6 cellular contexts compared by ENCODE assay signal in genomic region chr15:82343851-82344250, GRCh38. TPM values are rescaled to one million over a fixed set of nuclear protein-coding genes. Genes with fewer than 3 reads are reported as not detected.
DNase-seq lines count a peak whose midpoint lies in the region; ATAC-seq, FAIRE-seq and TF ChIP-seq lines count a peak whose summit lies in the region.
"Not testable (repeated sequence)": the region's sequence is repeated elsewhere in the genome, so short reads cannot be mapped to it uniquely, and the experiment has no call there.
"Had no signal": no experiment of that assay in that cellular context is flagged by ENCODE, and none has a peak within 500 bp of the region (broad histone marks: within the 10 kb centered on the region; RNA-seq: fewer than 3 reads in every experiment).

No MANE protein-coding gene starts in this region.

- not testable (repeated sequence) for H3K9me3 Mint-ChIP-seq in activated naive CD8-positive, alpha-beta T cell treated with anti-CD3 and anti-CD28 coated beads, Interleukin-2, amount 10 ng/mL, durations not matched to agents 7 days and 5 days

- H3K36me3 Mint-ChIP-seq in activated naive CD8-positive, alpha-beta T cell treated with anti-CD3 and anti-CD28 coated beads, Interleukin-2, amount 10 ng/mL, durations not matched to agents 7 days and 5 days: not testable (repeated sequence)

- DNase-seq in BE2C: peak; percentile 3
- peak; percentile 24 for DNase-seq in activated naive CD8-positive, alpha-beta T cell treated with anti-CD3 and anti-CD28 coated beads, Interleukin-2, amount 10 ng/mL, durations not matched to agents 7 days and 5 days
- peak; percentile 66 for DNase-seq in cardiac septum (ENCODE audit: low spot score)
- DNase-seq in kidney: peak; percentile 3
- peak; percentile 50 for DNase-seq in sigmoid colon

- H3K27ac Mint-ChIP-seq in activated naive CD8-positive, alpha-beta T cell treated with anti-CD3 and anti-CD28 coated beads, Interleukin-2, amount 10 ng/mL, durations not matched to agents 7 days and 5 days: not testable (repeated sequence)

- FAIRE-seq in kidney (lab: Jason Lieb, UNC): not testable (repeated sequence)

- not testable (repeated sequence) for ATAC-seq in activated naive CD8-positive, alpha-beta T cell treated with anti-CD3 and anti-CD28 coated beads, Interleukin-2, amount 10 ng/mL, durations not matched to agents 7 days and 5 days (ENCODE audit: low read depth)

- H3K27me3 ChIP-seq in BE2C, sigmoid colon: not testable (repeated sequence)

- not testable (repeated sequence) for H3K4me1 ChIP-seq in BE2C; kidney (ENCODE audit: control insufficient read depth in 1 of 2, insufficient read depth in 1 of 2, low read depth in 1 of 2, low read length in 2 of 2); sigmoid colon

- not testable (repeated sequence) for H3K4me3 Mint-ChIP-seq in activated naive CD8-positive, alpha-beta T cell treated with anti-CD3 and anti-CD28 coated beads, Interleukin-2, amount 10 ng/mL, durations not matched to agents 7 days and 5 days

- not testable (repeated sequence) for H3K27ac ChIP-seq in kidney (ENCODE audit: low read depth in 2 of 2, low read length in 2 of 2); sigmoid colon

- H3K27me3 Mint-ChIP-seq in activated naive CD8-positive, alpha-beta T cell treated with anti-CD3 and anti-CD28 coated beads, Interleukin-2, amount 10 ng/mL, durations not matched to agents 7 days and 5 days: not testable (repeated sequence)

- H3K9me3 ChIP-seq in BE2C; kidney (ENCODE audit: control insufficient read depth in 1 of 2, low read length in 2 of 2); sigmoid colon: not testable (repeated sequence)

- not testable (repeated sequence) for H3K4me3 ChIP-seq in BE2C (ENCODE audit: low read depth, low read length); kidney (ENCODE audit: low read length in 2 of 2); sigmoid colon

- not testable (repeated sequence) for TF ChIP-seq POLR2A in sigmoid colon (IDR thresholded peaks at IDR 0.05)

- 89 to 92% methylated on average over 2 of the region's 5 CpGs for WGBS in sigmoid colon, 2 donors

- intact Hi-C loops in cardiac septum (cut with DNase I); kidney (cut with DNase I); sigmoid colon (cut with DNase I): not testable (repeated sequence)

- TF ChIP-seq EP300 in sigmoid colon (IDR thresholded peaks at IDR 0.05): not testable (repeated sequence)

- POLR2A ChIA-PET in activated naive CD8-positive, alpha-beta T cell treated with anti-CD3 and anti-CD28 coated beads, Interleukin-2, amount 10 ng/mL, durations not matched to agents 7 days and 5 days (lab: Charles Lee): not testable (repeated sequence)

- H3K36me3 ChIP-seq in BE2C; kidney (ENCODE audit: control insufficient read depth in 1 of 2, insufficient read depth in 2 of 2, low read length in 2 of 2); sigmoid colon: not testable (repeated sequence)

- not testable (repeated sequence) for H3K9ac ChIP-seq in kidney (ENCODE audit: low read length in 2 of 2)

- H3K4me1 Mint-ChIP-seq in activated naive CD8-positive, alpha-beta T cell treated with anti-CD3 and anti-CD28 coated beads, Interleukin-2, amount 10 ng/mL, durations not matched to agents 7 days and 5 days: not testable (repeated sequence)

- not testable (repeated sequence) for TF ChIP-seq CTCF in BE2C (IDR thresholded peaks at IDR 0.05; ENCODE audit: low read depth, low read length); kidney (IDR thresholded peaks at IDR 0.05; ENCODE audit: borderline replicate concordance, extremely low read depth, insufficient read depth); sigmoid colon (IDR thresholded peaks at IDR 0.05)

RNA-seq across cellular contexts. Expression of gene GOLGA6L10, which starts 5.4 kb away (rescaled TPM):
- 3.5 TPM for polyA plus RNA-seq in BE2C (2012; ENCODE audit: insufficient read depth, insufficient read length, low read depth)
- 1 to 10 TPM; 4.2 TPM for total RNA-seq in activated naive CD8-positive, alpha-beta T cell treated with anti-CD3 and anti-CD28 coated beads, Interleukin-2, amount 10 ng/mL, durations not matched to agents 7 days and 5 days
- total RNA-seq in cardiac septum (0.86 TPM), kidney (2.5 TPM), sigmoid colon (1 to 10 TPM; 1.8 to 3.0 (median 1.8) TPM)
- polyA plus RNA-seq in kidney (ENCODE audit: insufficient read depth, low read depth, low replicate concordance) (0.45 TPM), sigmoid colon (1 to 10 TPM in 2 of 3 donors, under 1 TPM in 1; 0.60 to 3.0 (median 1.4) TPM)
- polyA plus RNA-seq: CD14-positive monocyte had no signal

Comparison
In these comparisons a context has a peak if more than half of its experiments do, and no peak if none do; other contexts are left out.
1. DNase-seq: peak in every context shown above with its lines; median percentile 66 in cardiac septum; 50 in sigmoid colon; 24 in activated naive CD8-positive, alpha-beta T cell treated with anti-CD3 and anti-CD28 coated beads, Interleukin-2, amount 10 ng/mL, durations not matched to agents 7 days and 5 days; 3 in BE2C; 3 in kidney.